ENCODE assay signal across 1 cellular context in the genomic region with DNA sequence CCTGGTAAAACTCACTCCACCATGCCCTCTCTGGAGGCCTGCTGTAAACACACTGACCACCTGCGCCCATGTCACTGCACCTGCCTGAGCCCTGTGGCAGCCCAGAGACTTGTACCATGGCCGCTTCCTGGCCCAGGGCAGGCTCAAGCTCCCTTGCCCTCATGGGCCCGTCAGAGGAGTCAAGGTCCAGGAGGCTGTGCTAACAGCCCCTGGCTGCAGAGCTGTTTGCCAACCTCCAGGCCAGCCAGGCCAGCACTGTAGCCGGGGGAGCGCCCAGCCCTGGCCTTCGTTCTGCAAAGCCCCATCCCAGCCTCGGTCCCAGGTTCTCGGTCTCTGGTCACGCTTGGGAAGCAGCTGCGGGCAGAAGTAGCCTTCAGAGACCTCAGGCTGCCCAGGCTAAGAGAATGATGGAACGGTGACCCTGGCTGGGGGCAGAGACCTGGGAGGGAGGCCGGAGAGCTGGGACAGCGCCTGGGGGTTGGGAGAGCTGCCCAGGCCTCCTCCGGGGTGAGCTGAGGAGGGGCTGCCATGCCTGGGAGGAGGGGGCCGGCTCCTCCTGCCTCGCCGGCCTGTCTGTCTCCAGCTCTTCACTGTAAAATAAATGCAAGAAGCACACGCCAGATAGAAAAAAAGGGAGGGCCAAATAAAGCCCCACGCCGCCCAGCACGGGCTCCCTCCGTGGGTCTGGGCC.
TF ChIP-seq lines count a peak whose summit lies in the region.

No MANE protein-coding gene starts in this region.

TF ChIP-seq in HepG2, 621 proteins besides CTCF, POLR2A, EP300 and RAD21 (continued from another document):
- TF ChIP-seq, protein P1, sequence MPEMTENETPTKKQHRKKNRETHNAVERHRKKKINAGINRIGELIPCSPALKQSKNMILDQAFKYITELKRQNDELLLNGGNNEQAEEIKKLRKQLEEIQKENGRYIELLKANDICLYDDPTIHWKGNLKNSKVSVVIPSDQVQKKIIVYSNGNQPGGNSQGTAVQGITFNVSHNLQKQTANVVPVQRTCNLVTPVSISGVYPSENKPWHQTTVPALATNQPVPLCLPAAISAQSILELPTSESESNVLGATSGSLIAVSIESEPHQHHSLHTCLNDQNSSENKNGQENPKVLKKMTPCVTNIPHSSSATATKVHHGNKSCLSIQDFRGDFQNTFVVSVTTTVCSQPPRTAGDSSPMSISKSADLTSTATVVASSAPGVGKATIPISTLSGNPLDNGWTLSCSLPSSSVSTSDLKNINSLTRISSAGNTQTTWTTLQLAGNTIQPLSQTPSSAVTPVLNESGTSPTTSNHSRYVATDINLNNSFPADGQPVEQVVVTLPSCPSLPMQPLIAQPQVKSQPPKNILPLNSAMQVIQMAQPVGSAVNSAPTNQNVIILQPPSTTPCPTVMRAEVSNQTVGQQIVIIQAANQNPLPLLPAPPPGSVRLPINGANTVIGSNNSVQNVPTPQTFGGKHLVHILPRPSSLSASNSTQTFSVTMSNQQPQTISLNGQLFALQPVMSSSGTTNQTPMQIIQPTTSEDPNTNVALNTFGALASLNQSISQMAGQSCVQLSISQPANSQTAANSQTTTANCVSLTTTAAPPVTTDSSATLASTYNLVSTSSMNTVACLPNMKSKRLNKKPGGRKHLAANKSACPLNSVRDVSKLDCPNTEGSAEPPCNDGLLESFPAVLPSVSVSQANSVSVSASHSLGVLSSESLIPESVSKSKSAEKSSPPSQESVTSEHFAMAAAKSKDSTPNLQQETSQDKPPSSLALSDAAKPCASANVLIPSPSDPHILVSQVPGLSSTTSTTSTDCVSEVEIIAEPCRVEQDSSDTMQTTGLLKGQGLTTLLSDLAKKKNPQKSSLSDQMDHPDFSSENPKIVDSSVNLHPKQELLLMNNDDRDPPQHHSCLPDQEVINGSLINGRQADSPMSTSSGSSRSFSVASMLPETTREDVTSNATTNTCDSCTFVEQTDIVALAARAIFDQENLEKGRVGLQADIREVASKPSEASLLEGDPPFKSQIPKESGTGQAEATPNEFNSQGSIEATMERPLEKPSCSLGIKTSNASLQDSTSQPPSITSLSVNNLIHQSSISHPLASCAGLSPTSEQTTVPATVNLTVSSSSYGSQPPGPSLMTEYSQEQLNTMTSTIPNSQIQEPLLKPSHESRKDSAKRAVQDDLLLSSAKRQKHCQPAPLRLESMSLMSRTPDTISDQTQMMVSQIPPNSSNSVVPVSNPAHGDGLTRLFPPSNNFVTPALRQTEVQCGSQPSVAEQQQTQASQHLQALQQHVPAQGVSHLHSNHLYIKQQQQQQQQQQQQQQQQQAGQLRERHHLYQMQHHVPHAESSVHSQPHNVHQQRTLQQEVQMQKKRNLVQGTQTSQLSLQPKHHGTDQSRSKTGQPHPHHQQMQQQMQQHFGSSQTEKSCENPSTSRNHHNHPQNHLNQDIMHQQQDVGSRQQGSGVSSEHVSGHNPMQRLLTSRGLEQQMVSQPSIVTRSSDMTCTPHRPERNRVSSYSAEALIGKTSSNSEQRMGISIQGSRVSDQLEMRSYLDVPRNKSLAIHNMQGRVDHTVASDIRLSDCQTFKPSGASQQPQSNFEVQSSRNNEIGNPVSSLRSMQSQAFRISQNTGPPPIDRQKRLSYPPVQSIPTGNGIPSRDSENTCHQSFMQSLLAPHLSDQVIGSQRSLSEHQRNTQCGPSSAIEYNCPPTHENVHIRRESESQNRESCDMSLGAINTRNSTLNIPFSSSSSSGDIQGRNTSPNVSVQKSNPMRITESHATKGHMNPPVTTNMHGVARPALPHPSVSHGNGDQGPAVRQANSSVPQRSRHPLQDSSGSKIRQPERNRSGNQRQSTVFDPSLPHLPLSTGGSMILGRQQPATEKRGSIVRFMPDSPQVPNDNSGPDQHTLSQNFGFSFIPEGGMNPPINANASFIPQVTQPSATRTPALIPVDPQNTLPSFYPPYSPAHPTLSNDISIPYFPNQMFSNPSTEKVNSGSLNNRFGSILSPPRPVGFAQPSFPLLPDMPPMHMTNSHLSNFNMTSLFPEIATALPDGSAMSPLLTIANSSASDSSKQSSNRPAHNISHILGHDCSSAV (CRISPR knock-in tag; IDR thresholded peaks at IDR 0.05; ENCODE audit: borderline replicate concordance) = no peak
- TF ChIP-seq JUNB (CRISPR knock-in tag; IDR thresholded peaks at IDR 0.05; ENCODE audit: borderline replicate concordance) (no peak), MEF2D (CRISPR knock-in tag; IDR thresholded peaks at IDR 0.05) (no peak), SRSF1 (optimal IDR thresholded peaks at IDR 0.05; ENCODE audit: low read depth, low read length) (peak; percentile 48), RBFOX2 (IDR thresholded peaks at IDR 0.05; ENCODE audit: low read depth, low read length) (0 out of 2 replicates have a peak, but pooled peaks have one; percentile 21), ZNF678 (CRISPR knock-in tag; IDR thresholded peaks at IDR 0.05) (no peak), HOXD1 (CRISPR knock-in tag; IDR thresholded peaks at IDR 0.05) (no peak), ZNF207 (IDR thresholded peaks at IDR 0.05; ENCODE audit: borderline replicate concordance) (no peak), ARNT2 (CRISPR knock-in tag; IDR thresholded peaks at IDR 0.05; ENCODE audit: low read depth) (no peak)
- TF ChIP-seq, protein P2, sequence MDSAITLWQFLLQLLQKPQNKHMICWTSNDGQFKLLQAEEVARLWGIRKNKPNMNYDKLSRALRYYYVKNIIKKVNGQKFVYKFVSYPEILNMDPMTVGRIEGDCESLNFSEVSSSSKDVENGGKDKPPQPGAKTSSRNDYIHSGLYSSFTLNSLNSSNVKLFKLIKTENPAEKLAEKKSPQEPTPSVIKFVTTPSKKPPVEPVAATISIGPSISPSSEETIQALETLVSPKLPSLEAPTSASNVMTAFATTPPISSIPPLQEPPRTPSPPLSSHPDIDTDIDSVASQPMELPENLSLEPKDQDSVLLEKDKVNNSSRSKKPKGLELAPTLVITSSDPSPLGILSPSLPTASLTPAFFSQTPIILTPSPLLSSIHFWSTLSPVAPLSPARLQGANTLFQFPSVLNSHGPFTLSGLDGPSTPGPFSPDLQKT (CRISPR knock-in tag; IDR thresholded peaks at IDR 0.05; ENCODE audit: borderline replicate concordance) = no peak
- TF ChIP-seq, protein P3, sequence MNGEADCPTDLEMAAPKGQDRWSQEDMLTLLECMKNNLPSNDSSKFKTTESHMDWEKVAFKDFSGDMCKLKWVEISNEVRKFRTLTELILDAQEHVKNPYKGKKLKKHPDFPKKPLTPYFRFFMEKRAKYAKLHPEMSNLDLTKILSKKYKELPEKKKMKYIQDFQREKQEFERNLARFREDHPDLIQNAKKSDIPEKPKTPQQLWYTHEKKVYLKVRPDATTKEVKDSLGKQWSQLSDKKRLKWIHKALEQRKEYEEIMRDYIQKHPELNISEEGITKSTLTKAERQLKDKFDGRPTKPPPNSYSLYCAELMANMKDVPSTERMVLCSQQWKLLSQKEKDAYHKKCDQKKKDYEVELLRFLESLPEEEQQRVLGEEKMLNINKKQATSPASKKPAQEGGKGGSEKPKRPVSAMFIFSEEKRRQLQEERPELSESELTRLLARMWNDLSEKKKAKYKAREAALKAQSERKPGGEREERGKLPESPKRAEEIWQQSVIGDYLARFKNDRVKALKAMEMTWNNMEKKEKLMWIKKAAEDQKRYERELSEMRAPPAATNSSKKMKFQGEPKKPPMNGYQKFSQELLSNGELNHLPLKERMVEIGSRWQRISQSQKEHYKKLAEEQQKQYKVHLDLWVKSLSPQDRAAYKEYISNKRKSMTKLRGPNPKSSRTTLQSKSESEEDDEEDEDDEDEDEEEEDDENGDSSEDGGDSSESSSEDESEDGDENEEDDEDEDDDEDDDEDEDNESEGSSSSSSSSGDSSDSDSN (CRISPR knock-in tag; IDR thresholded peaks at IDR 0.05) = peak; percentile 95
- TF ChIP-seq, protein P4, sequence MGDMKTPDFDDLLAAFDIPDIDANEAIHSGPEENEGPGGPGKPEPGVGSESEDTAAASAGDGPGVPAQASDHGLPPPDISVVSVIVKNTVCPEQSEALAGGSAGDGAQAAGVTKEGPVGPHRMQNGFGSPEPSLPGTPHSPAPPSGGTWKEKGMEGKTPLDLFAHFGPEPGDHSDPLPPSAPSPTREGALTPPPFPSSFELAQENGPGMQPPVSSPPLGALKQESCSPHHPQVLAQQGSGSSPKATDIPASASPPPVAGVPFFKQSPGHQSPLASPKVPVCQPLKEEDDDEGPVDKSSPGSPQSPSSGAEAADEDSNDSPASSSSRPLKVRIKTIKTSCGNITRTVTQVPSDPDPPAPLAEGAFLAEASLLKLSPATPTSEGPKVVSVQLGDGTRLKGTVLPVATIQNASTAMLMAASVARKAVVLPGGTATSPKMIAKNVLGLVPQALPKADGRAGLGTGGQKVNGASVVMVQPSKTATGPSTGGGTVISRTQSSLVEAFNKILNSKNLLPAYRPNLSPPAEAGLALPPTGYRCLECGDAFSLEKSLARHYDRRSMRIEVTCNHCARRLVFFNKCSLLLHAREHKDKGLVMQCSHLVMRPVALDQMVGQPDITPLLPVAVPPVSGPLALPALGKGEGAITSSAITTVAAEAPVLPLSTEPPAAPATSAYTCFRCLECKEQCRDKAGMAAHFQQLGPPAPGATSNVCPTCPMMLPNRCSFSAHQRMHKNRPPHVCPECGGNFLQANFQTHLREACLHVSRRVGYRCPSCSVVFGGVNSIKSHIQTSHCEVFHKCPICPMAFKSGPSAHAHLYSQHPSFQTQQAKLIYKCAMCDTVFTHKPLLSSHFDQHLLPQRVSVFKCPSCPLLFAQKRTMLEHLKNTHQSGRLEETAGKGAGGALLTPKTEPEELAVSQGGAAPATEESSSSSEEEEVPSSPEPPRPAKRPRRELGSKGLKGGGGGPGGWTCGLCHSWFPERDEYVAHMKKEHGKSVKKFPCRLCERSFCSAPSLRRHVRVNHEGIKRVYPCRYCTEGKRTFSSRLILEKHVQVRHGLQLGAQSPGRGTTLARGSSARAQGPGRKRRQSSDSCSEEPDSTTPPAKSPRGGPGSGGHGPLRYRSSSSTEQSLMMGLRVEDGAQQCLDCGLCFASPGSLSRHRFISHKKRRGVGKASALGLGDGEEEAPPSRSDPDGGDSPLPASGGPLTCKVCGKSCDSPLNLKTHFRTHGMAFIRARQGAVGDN (CRISPR knock-in tag; IDR thresholded peaks at IDR 0.05) = peak; percentile 83
- TF ChIP-seq, protein P5, sequence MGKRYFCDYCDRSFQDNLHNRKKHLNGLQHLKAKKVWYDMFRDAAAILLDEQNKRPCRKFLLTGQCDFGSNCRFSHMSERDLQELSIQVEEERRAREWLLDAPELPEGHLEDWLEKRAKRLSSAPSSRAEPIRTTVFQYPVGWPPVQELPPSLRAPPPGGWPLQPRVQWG (CRISPR knock-in tag; IDR thresholded peaks at IDR 0.05; ENCODE audit: borderline replicate concordance, low read depth) = no peak
TF ChIP-seq in HepG2: peak in this region for 84.
